23 cellular contexts compared by ENCODE assay signal in the genomic region with DNA sequence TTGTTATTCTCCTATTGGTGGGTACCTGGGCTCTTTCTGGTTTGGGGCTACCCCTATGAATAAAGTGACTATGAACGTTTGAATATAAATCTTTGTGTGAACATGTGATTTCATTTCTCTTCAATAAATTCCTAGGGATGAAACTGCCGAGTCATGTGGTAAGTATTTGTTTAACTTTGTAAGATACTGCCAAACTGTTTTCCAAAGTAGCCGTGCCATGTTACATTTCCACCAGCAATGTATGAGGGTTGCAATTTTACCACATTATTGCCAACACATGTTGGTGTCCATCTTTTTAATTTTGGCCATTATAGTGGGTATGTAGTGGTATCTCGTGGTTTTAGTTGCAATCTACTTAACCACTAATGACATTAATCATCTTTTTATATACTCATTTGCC.
A peak's percentile ranks its signal among the peaks of the same experiment; 100 is the strongest.
DNase-seq lines count a peak whose midpoint lies in the region; ATAC-seq, FAIRE-seq and TF ChIP-seq lines count a peak whose summit lies in the region.
"Had no signal": no experiment of that assay in that cellular context is flagged by ENCODE, and none has a peak within 500 bp of the region (broad histone marks: within the 10 kb centered on the region; RNA-seq: fewer than 3 reads in every experiment).

No MANE protein-coding gene starts in this region.

- intact Hi-C loops in K562 (cut with micrococcal nuclease) = no loop called here

- CTCF ChIA-PET in K562 (lab: Yijun Ruan, JAX; ENCODE audit: low intra/inter-chr PET ratio) = no interaction called here

- H3K27ac ChIP-seq in K562 (ENCODE audit: extremely low read depth, low read depth, low read length) = no peak overlapping the region
- H3K27ac ChIP-seq: BLaER1, HL-60, SJCRH30 had no signal

- FAIRE-seq in H54 (lab: Jason Lieb, UNC) = peak; percentile 74
- FAIRE-seq in K562 (lab: Jason Lieb, UNC) = no peak
- FAIRE-seq: GM12892, GM18507, H1 had no signal

- POLR2A ChIA-PET in K562 (lab: Yijun Ruan, JAX) = no interaction called here

- H3K79me2 ChIP-seq in K562 (ENCODE audit: control insufficient read depth, insufficient read depth, low read length) = no peaks in the 10 kb centered on the region

- H3K9me3 ChIP-seq in K562 (replicated peaks; ENCODE audit: control insufficient read depth, insufficient read depth, low read depth, low read length) = no peaks in the 10 kb centered on the region

- no peak overlapping the region for H3K4me3 ChIP-seq in AG09309 (ENCODE audit: control insufficient read depth, low read depth, low read length)
- no peak overlapping the region for H3K4me3 ChIP-seq in K562
- H3K4me3 ChIP-seq: BLaER1, SJCRH30 had no signal

- TF ChIP-seq RAD21 in K562 (CRISPR knock-in tag; conservative IDR thresholded peaks at IDR 0.05 in 1 of 2, IDR thresholded peaks at IDR 0.05 in 1 of 2) = no peak

- H3K27me3 ChIP-seq in K562 (ENCODE audit: control insufficient read depth in 2 of 2, insufficient read depth in 2 of 2, low read length in 2 of 2) = no peaks in the 10 kb centered on the region
- H3K27me3 ChIP-seq: BLaER1, SJCRH30 had no signal

- TF ChIP-seq POLR2A in H54 (IDR thresholded peaks at IDR 0.05; ENCODE audit: low read depth, low read length) = no peak
- TF ChIP-seq POLR2A in K562 (conservative IDR thresholded peaks at IDR 0.05) = no peak

- H3K4me2 ChIP-seq in K562 (ENCODE audit: insufficient read depth, low read length) = no peak overlapping the region
- H3K4me2 ChIP-seq: BLaER1 had no signal

- in situ Hi-C loops in K562 (cut with MboI) = no loop called here

- no peak overlapping the region for H2AFZ ChIP-seq in K562 (ENCODE audit: low read depth, low read length)

- TF ChIP-seq EP300 in K562 (IDR thresholded peaks at IDR 0.05; ENCODE audit: low read length) = no peak

- H3K9me1 ChIP-seq in K562 (ENCODE audit: control insufficient read depth, insufficient read depth, low read length) = no peaks in the 10 kb centered on the region

- DNase-seq in AG09309 (ENCODE audit: low read depth) (peak; percentile 35), H54 (ENCODE audit: insufficient read length, low spot score) (no peak), K562 (ENCODE audit: extremely low read depth in 1 of 4, low spot score in 3 of 4) (no peak), left lobe of liver (ENCODE audit: low spot score) (no peak), NCI-H187 treated with DMSO at 0.1 percent for 48 hours (lab: John Stamatoyannopoulos, UW) (no peak), MV-4-11 (lab: John Stamatoyannopoulos, UW) (no peak)
- no peak for DNase-seq in stimulated activated CD4-positive, alpha-beta T cell treated with anti-CD3 and anti-CD28 coated beads, Interleukin-1b, Interleukin-23, amount 100 ng/mL, for 48 hours
- DNase-seq: 8988T; Calu3; CD4-positive, alpha-beta memory T cell; EL; HFFc6; NCI-H1417; NCI-H187; NCI-H345; NCI-H524 treated with DMSO at 0.1 percent for 48 hours had no signal

- H3K9ac ChIP-seq in K562 (ENCODE audit: insufficient read depth in 1 of 2, low read depth in 2 of 2, low read length in 2 of 2) = no peak overlapping the region
- H3K9ac ChIP-seq: BLaER1 had no signal

- no TSS peak for BruUV-seq in K562 (replicated peaks; lab: Mats Ljungman, UMichigan)

- H4K20me1 ChIP-seq in K562 (replicated peaks; ENCODE audit: control insufficient read depth, insufficient read depth, low read length) = no peaks in the 10 kb centered on the region; the same call in 1 of the 2 replicates
- H4K20me1 ChIP-seq: BLaER1 had no signal

- H3K4me1 ChIP-seq in K562 (replicated peaks in 1 of 2; ENCODE audit: control insufficient read depth in 2 of 2, insufficient read depth in 2 of 2, low read length in 2 of 2) = no peaks in the 10 kb centered on the region
- H3K4me1 ChIP-seq: BLaER1 had no signal

- ATAC-seq in K562 (no peak), left lobe of liver (peak; percentile 55), GM19467 (IDR thresholded peaks at IDR 0.05; ENCODE audit: unreplicated experiment) (no peak)

- WGBS in K562 (ENCODE audit: insufficient coverage, low coverage, missing lambda C conversion rate) = 42% methylated on average over 4 of the region's 4 CpGs

- no peaks in the 10 kb centered on the region for H3K36me3 ChIP-seq in K562 (ENCODE audit: control insufficient read depth, insufficient read depth, low read length)
- H3K36me3 ChIP-seq: SJCRH30 had no signal

- TF ChIP-seq CTCF in AG09309 (IDR thresholded peaks at IDR 0.05; ENCODE audit: control insufficient read depth, insufficient read depth, low read depth, low read length, missing control alignments) (no peak), K562 (IDR thresholded peaks at IDR 0.05 in 2 of 3, conservative IDR thresholded peaks at IDR 0.05 in 1 of 3; ENCODE audit: insufficient read depth in 2 of 3, low read depth in 1 of 3, low read length in 3 of 3) (no peak)

TF ChIP-seq in K562, 482 proteins besides CTCF, POLR2A, EP300 and RAD21:
- TF ChIP-seq HEY1 (CRISPR knock-in tag; IDR thresholded peaks at IDR 0.05; ENCODE audit: borderline replicate concordance) = no peak
- no peak for TF ChIP-seq POU5F1 (IDR thresholded peaks at IDR 0.05; ENCODE audit: borderline replicate concordance, low read depth, low read length, partially characterized antibody)
- TF ChIP-seq MAFF (IDR thresholded peaks at IDR 0.05; ENCODE audit: low read length) = peak; percentile 28; the same call in 1 of the 2 replicates
- TF ChIP-seq MAFK (IDR thresholded peaks at IDR 0.05; ENCODE audit: low read length) = peak; percentile 11; the same call in 1 of the 2 replicates
- TF ChIP-seq NR2C2 (CRISPR knock-in tag; IDR thresholded peaks at IDR 0.05) = no peak
- no peak for TF ChIP-seq NR2C2 (tag; IDR thresholded peaks at IDR 0.05)
- TF ChIP-seq FOXJ3 (CRISPR knock-in tag; IDR thresholded peaks at IDR 0.05) = no peak
- TF ChIP-seq NFE2L1 (tag; IDR thresholded peaks at IDR 0.05; ENCODE audit: borderline replicate concordance, low read depth) = peak; percentile 50; the same call in 1 of the 2 replicates
- peak; percentile 68 for TF ChIP-seq MAFG (tag; conservative IDR thresholded peaks at IDR 0.05)
- no peak for TF ChIP-seq FOXK2 (conservative IDR thresholded peaks at IDR 0.05 in 1 of 2, IDR thresholded peaks at IDR 0.05 in 1 of 2; ENCODE audit: low read depth in 2 of 2)
- TF ChIP-seq NFE2 (IDR thresholded peaks at IDR 0.05; ENCODE audit: low read depth) = peak; percentile 45; the same call in 1 of the 2 replicates
- no peak for TF ChIP-seq CBX3 (IDR thresholded peaks at IDR 0.05; ENCODE audit: borderline replicate concordance in 1 of 2, low read length in 2 of 2)
- no peak for TF ChIP-seq XRCC5 (IDR thresholded peaks at IDR 0.05; ENCODE audit: low read depth, low read length)
- TF ChIP-seq ZNF316 (IDR thresholded peaks at IDR 0.05) = peak; percentile 48; the same call in 1 of the 2 replicates
